25 cellular contexts compared by ENCODE assay signal in genomic region chr2:18630101-18630500, GRCh38. TPM values are rescaled to one million over a fixed set of nuclear protein-coding genes. Genes with fewer than 3 reads are reported as not detected.
DNase-seq lines count a peak whose midpoint lies in the region; ATAC-seq and TF ChIP-seq lines count a peak whose summit lies in the region.
"Had no signal": no experiment of that assay in that cellular context is flagged by ENCODE, and none has a peak within 500 bp of the region (broad histone marks: within the 10 kb centered on the region; RNA-seq: fewer than 3 reads in every experiment).

No MANE protein-coding gene starts in this region.

- H3K4me1 ChIP-seq in breast epithelium (no peaks in the 10 kb centered on the region), foreskin keratinocyte (peaks cover 48% of the 10 kb centered on the region), tibial nerve (peaks cover 0 to 3% (median 0%) of the 10 kb centered on the region in 4 donors)
- H3K4me1 ChIP-seq: esophagus squamous epithelium had no signal

- H3K36me3 ChIP-seq in breast epithelium (no peaks in the 10 kb centered on the region), tibial nerve (no peaks in the 10 kb centered on the region)
- H3K36me3 ChIP-seq: esophagus squamous epithelium, tibial artery, WERI-Rb-1 had no signal

- no peaks in the 10 kb centered on the region for H3K36me3 Mint-ChIP-seq in MCF 10A (ENCODE audit: insufficient read depth, unreplicated experiment)
- peaks cover 15% of the 10 kb centered on the region for H3K36me3 Mint-ChIP-seq in activated CD4-positive, alpha-beta T cell treated with anti-CD3 and anti-CD28 coated beads for 36 hours (ENCODE audit: low read depth)

- peak in 1 of 2 donors; percentile 55 for TF ChIP-seq EP300 in tibial nerve (IDR thresholded peaks at IDR 0.05)

- H3K9me3 Mint-ChIP-seq in MCF 10A (ENCODE audit: unreplicated experiment) = peaks cover 10% of the 10 kb centered on the region
- H3K9me3 Mint-ChIP-seq in activated CD4-positive, alpha-beta T cell treated with anti-CD3 and anti-CD28 coated beads for 36 hours (ENCODE audit: low read depth) = peaks cover 30% of the 10 kb centered on the region

- intact Hi-C loops in MCF 10A (cut with micrococcal nuclease) = no loop called here
- intact Hi-C loops in breast epithelium (cut with DNase I; ENCODE audit: low total_unique reads) = no loop called here
- intact Hi-C loops in activated CD4-positive, alpha-beta T cell treated with anti-CD3 and anti-CD28 coated beads for 36 hours (cut with DNase I, micrococcal nuclease) = no loop called here

- H3K27me3 ChIP-seq in breast epithelium (no peaks in the 10 kb centered on the region), foreskin keratinocyte (no peaks in the 10 kb centered on the region), tibial nerve (no peaks in the 10 kb centered on the region)
- H3K27me3 ChIP-seq: esophagus squamous epithelium, tibial artery had no signal

- DNase-seq in MCF 10A (ENCODE audit: unreplicated experiment) (peak; percentile 29), breast epithelium (ENCODE audit: low spot score in 2 of 2) (no peak), astrocyte of the hippocampus (ENCODE audit: low read depth, low spot score) (peak; percentile 35), foreskin keratinocyte (peak; percentile 54 to 80), nucleus accumbens (lab: John Stamatoyannopoulos, UW) (no peak), tibial nerve (ENCODE audit: low spot score in 2 of 2) (no peak), COLO668 (lab: John Stamatoyannopoulos, UW; ENCODE audit: unreplicated experiment) (no peak)
- DNase-seq in activated CD4-positive, alpha-beta T cell treated with anti-CD3 and anti-CD28 coated beads for 36 hours = no peak
- DNase-seq: CD4-positive, alpha-beta memory T cell; DMS79 treated with DMSO at 0.1 percent for 48 hours; esophagus squamous epithelium; naive thymus-derived CD8-positive, alpha-beta T cell; NCI-H1417; NK-92 treated with Interleukin-12 subunit alpha and Interleukin-12 subunit beta, amount 100 ng/mL, for 24 hours; tibial artery; WERI-Rb-1 had no signal

- TF ChIP-seq POLR2A in breast epithelium (IDR thresholded peaks at IDR 0.05) (no peak), tibial nerve (IDR thresholded peaks at IDR 0.05) (no peak)

- ATAC-seq in foreskin keratinocyte = peak; percentile 68
- no peak for ATAC-seq in activated CD4-positive, alpha-beta T cell treated with anti-CD3 and anti-CD28 coated beads for 36 hours
- ATAC-seq: activated T-helper 17 cell treated with anti-CD3 and anti-CD28 coated beads, Interleukin-2, amount 50 U/mL, for 72 hours; naive thymus-derived CD8-positive, alpha-beta T cell; stimulated activated memory B cell treated with anti-CD40 and anti-IgM and Interleukin-4, amounts not matched to agents 10 μg/mL and 1 μg/mL and 100 μg/mL, for 72 hours had no signal

- TF ChIP-seq CTCF in MCF 10A (IDR thresholded peaks at IDR 0.05; ENCODE audit: unreplicated experiment) (no peak), breast epithelium (IDR thresholded peaks at IDR 0.05) (no peak), foreskin keratinocyte (conservative IDR thresholded peaks at IDR 0.05) (no peak), tibial nerve (IDR thresholded peaks at IDR 0.05) (no peak)

- no TSS peak for BruUV-seq in MCF 10A (replicated peaks; lab: Mats Ljungman, UMichigan)

- no peak overlapping the region for H3K4me3 ChIP-seq in breast epithelium
- H3K4me3 ChIP-seq in tibial nerve = no peak overlapping the region
- H3K4me3 ChIP-seq: esophagus squamous epithelium, lung, tibial artery had no signal

- no peak overlapping the region for H3K4me3 Mint-ChIP-seq in MCF 10A (ENCODE audit: unreplicated experiment)
- no peak overlapping the region for H3K4me3 Mint-ChIP-seq in activated CD4-positive, alpha-beta T cell treated with anti-CD3 and anti-CD28 coated beads for 36 hours
- H3K4me3 Mint-ChIP-seq: activated T-helper 17 cell treated with anti-CD3 and anti-CD28 coated beads, Interleukin-2, amount 50 U/mL, for 72 hours; CD4-positive, alpha-beta memory T cell; naive thymus-derived CD8-positive, alpha-beta T cell; stimulated activated memory B cell treated with anti-CD40 and anti-IgM and Interleukin-4, amounts not matched to agents 10 μg/mL and 1 μg/mL and 100 μg/mL, for 72 hours had no signal

- H3K9me3 ChIP-seq in breast epithelium (peaks cover 6 to 19% of the 10 kb centered on the region in 2 donors), tibial nerve (peaks cover 0 to 28% (median 0%) of the 10 kb centered on the region in 4 donors)
- H3K9me3 ChIP-seq: tibial artery had no signal

- H3K4me1 Mint-ChIP-seq in MCF 10A (ENCODE audit: insufficient read depth, unreplicated experiment) = peaks cover 21% of the 10 kb centered on the region
- no peaks in the 10 kb centered on the region for H3K4me1 Mint-ChIP-seq in activated CD4-positive, alpha-beta T cell treated with anti-CD3 and anti-CD28 coated beads for 36 hours
- H3K4me1 Mint-ChIP-seq: activated T-helper 17 cell treated with anti-CD3 and anti-CD28 coated beads, Interleukin-2, amount 50 U/mL, for 72 hours; stimulated activated memory B cell treated with anti-CD40 and anti-IgM and Interleukin-4, amounts not matched to agents 10 μg/mL and 1 μg/mL and 100 μg/mL, for 72 hours had no signal

- H3K27me3 Mint-ChIP-seq in MCF 10A (ENCODE audit: insufficient read depth, unreplicated experiment) = no peaks in the 10 kb centered on the region
- no peaks in the 10 kb centered on the region for H3K27me3 Mint-ChIP-seq in activated CD4-positive, alpha-beta T cell treated with anti-CD3 and anti-CD28 coated beads for 36 hours
- H3K27me3 Mint-ChIP-seq: activated T-helper 17 cell treated with anti-CD3 and anti-CD28 coated beads, Interleukin-2, amount 50 U/mL, for 72 hours; CD4-positive, alpha-beta memory T cell; naive thymus-derived CD8-positive, alpha-beta T cell; progenitor cell of endocrine pancreas; stimulated activated memory B cell treated with anti-CD40 and anti-IgM and Interleukin-4, amounts not matched to agents 10 μg/mL and 1 μg/mL and 100 μg/mL, for 72 hours had no signal

- H3K27ac ChIP-seq in breast epithelium = no peak overlapping the region
- H3K27ac ChIP-seq in foreskin keratinocyte = no peak overlapping the region
- H3K27ac ChIP-seq in tibial nerve = no peak overlapping the region
- H3K27ac ChIP-seq: 22Rv1, esophagus squamous epithelium, HL-60, KMS-11, WERI-Rb-1 had no signal

- CTCF ChIA-PET in MCF 10A (lab: Yijun Ruan, JAX) = interaction anchor here (0.5 kb wide), 1 partner anchor 106 kb away, joined by 3 read pairs; no protein-coding TSS in a partner anchor
- CTCF ChIA-PET in activated CD4-positive, alpha-beta T cell treated with anti-CD3 and anti-CD28 coated beads for 36 hours (lab: Charles Lee) = no interaction called here

- peak overlapping the region; percentile 24 for H3K27ac Mint-ChIP-seq in MCF 10A (ENCODE audit: low read depth, unreplicated experiment)
- no peak overlapping the region for H3K27ac Mint-ChIP-seq in activated CD4-positive, alpha-beta T cell treated with anti-CD3 and anti-CD28 coated beads for 36 hours
- H3K27ac Mint-ChIP-seq: activated T-helper 17 cell treated with anti-CD3 and anti-CD28 coated beads, Interleukin-2, amount 50 U/mL, for 72 hours; naive thymus-derived CD8-positive, alpha-beta T cell; progenitor cell of endocrine pancreas; stimulated activated memory B cell treated with anti-CD40 and anti-IgM and Interleukin-4, amounts not matched to agents 10 μg/mL and 1 μg/mL and 100 μg/mL, for 72 hours had no signal

- POLR2A ChIA-PET in MCF 10A (lab: Yijun Ruan, JAX) = no interaction called here
- POLR2A ChIA-PET in activated CD4-positive, alpha-beta T cell treated with anti-CD3 and anti-CD28 coated beads for 36 hours (lab: Charles Lee) = no interaction called here

RNA-seq across cellular contexts. Expression of gene NT5C1B, which starts 40.7 kb away (rescaled TPM):
- total RNA-seq in MCF 10A (2022) = not detected in 2 replicates
- not detected for total RNA-seq in breast epithelium
- not detected in 2 replicates for total RNA-seq in foreskin keratinocyte
- not detected in 2 replicates for polyA plus RNA-seq in foreskin keratinocyte
- not detected for total RNA-seq in activated CD4-positive, alpha-beta T cell treated with anti-CD3 and anti-CD28 coated beads for 36 hours
- not detected for total RNA-seq in tibial nerve
- total RNA-seq: activated T-helper 17 cell treated with anti-CD3 and anti-CD28 coated beads, Interleukin-2, amount 50 U/mL, for 72 hours; CD4-positive, alpha-beta memory T cell; dermis microvascular lymphatic vessel endothelial cell; esophagus squamous epithelium; lung; naive thymus-derived CD8-positive, alpha-beta T cell; progenitor cell of endocrine pancreas; T-helper 1 cell treated with Interleukin-12 subunit alpha and Interleukin-12 subunit beta and Interleukin-4 antibody, amounts not matched to agents 30 ng/mL and 1 ng/mL, for 36 hours had no signal
- polyA plus RNA-seq: lung had no signal

Comparison
In these comparisons a context has a peak if more than half of its experiments do, and no peak if none do; other contexts are left out.
1. DNase-seq: peak in MCF 10A (single experiment), astrocyte of the hippocampus (single experiment) and foreskin keratinocyte (2 of 2); none in breast epithelium (0 of 2), nucleus accumbens (0 of 56), activated CD4-positive, alpha-beta T cell treated with anti-CD3 and anti-CD28 coated beads for 36 hours (single experiment), tibial nerve (0 of 2) and COLO668 (single experiment).